In the genomic region with DNA sequence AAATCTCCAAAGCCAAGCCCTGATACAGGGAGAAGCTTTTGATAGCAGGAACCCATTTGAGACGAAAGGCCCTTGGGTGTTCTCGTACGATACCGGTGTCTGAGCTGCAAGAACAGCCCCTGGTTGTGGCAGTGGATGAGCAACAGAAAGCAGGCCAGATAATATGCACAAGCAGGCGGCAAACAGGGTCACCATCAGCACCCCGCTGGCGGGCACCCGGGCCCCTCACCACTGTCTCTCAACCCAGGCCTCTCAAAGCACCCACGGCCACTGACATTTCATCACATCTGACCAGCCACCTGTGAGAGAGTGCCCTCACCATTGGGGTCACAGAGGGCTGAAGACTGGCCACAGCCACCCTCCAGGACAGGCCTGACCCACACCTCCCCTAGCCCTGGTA, we compare ENCODE assay signal across 24 cellular contexts.
"Had no signal": no experiment of that assay in that cellular context is flagged by ENCODE, and none has a peak within 500 bp of the region (broad histone marks: within the 10 kb centered on the region; RNA-seq: fewer than 3 reads in every experiment).

No MANE protein-coding gene starts in this region.

- H3K4me3 ChIP-seq: body of pancreas, cardiac muscle cell, esophagus muscularis mucosa, right lobe of liver, skin epidermis, testis had no signal

- H3K9me3 Mint-ChIP-seq: activated naive CD4-positive, alpha-beta T cell treated with anti-CD3 and anti-CD28 coated beads, Interleukin-2, amount 10 ng/mL, durations not matched to agents 7 days and 5 days; effector memory CD8-positive, alpha-beta T cell; memory B cell; natural killer cell treated with Interleukin-12 subunit alpha and Interleukin-12 subunit beta and Interleukin-15 and Interleukin-18, amount 100 ng/mL, for 72 hours; stimulated activated memory B cell treated with anti-CD40 and anti-IgM and Interleukin-4, amounts not matched to agents 10 μg/mL and 1 μg/mL and 100 μg/mL, for 72 hours; type B pancreatic cell had no signal

- ATAC-seq: activated CD4-positive, alpha-beta T cell treated with anti-CD3 and anti-CD28 coated beads for 36 hours; body of pancreas; effector memory CD8-positive, alpha-beta T cell; left cardiac atrium; right lobe of liver; stimulated activated memory B cell treated with anti-CD40 and anti-IgM and Interleukin-4, amounts not matched to agents 10 μg/mL and 1 μg/mL and 100 μg/mL, for 72 hours had no signal

- H3K36me3 Mint-ChIP-seq: activated naive CD4-positive, alpha-beta T cell treated with anti-CD3 and anti-CD28 coated beads, Interleukin-2, amount 10 ng/mL, durations not matched to agents 7 days and 5 days; memory B cell; natural killer cell treated with Interleukin-12 subunit alpha and Interleukin-12 subunit beta and Interleukin-15 and Interleukin-18, amount 100 ng/mL, for 72 hours; stimulated activated memory B cell treated with anti-CD40 and anti-IgM and Interleukin-4, amounts not matched to agents 10 μg/mL and 1 μg/mL and 100 μg/mL, for 72 hours; type B pancreatic cell had no signal

- H3K4me3 Mint-ChIP-seq: activated CD4-positive, alpha-beta T cell treated with anti-CD3 and anti-CD28 coated beads for 36 hours; activated naive CD4-positive, alpha-beta T cell treated with anti-CD3 and anti-CD28 coated beads, Interleukin-2, amount 10 ng/mL, durations not matched to agents 7 days and 5 days; effector memory CD8-positive, alpha-beta T cell; memory B cell; natural killer cell treated with Interleukin-12 subunit alpha and Interleukin-12 subunit beta and Interleukin-15 and Interleukin-18, amount 100 ng/mL, for 72 hours; stimulated activated memory B cell treated with anti-CD40 and anti-IgM and Interleukin-4, amounts not matched to agents 10 μg/mL and 1 μg/mL and 100 μg/mL, for 72 hours; type B pancreatic cell had no signal

- H3K4me1 Mint-ChIP-seq: activated CD4-positive, alpha-beta T cell treated with anti-CD3 and anti-CD28 coated beads for 36 hours; activated naive CD4-positive, alpha-beta T cell treated with anti-CD3 and anti-CD28 coated beads, Interleukin-2, amount 10 ng/mL, durations not matched to agents 7 days and 5 days; memory B cell; stimulated activated memory B cell treated with anti-CD40 and anti-IgM and Interleukin-4, amounts not matched to agents 10 μg/mL and 1 μg/mL and 100 μg/mL, for 72 hours had no signal

- H3K4me1 ChIP-seq: body of pancreas, parathyroid adenoma, right lobe of liver had no signal

- H3K27ac Mint-ChIP-seq: activated CD4-positive, alpha-beta T cell treated with anti-CD3 and anti-CD28 coated beads for 36 hours; activated naive CD4-positive, alpha-beta T cell treated with anti-CD3 and anti-CD28 coated beads, Interleukin-2, amount 10 ng/mL, durations not matched to agents 7 days and 5 days; effector memory CD8-positive, alpha-beta T cell; memory B cell; natural killer cell treated with Interleukin-12 subunit alpha and Interleukin-12 subunit beta and Interleukin-15 and Interleukin-18, amount 100 ng/mL, for 72 hours; stimulated activated memory B cell treated with anti-CD40 and anti-IgM and Interleukin-4, amounts not matched to agents 10 μg/mL and 1 μg/mL and 100 μg/mL, for 72 hours; type B pancreatic cell had no signal

- H3K27ac ChIP-seq: body of pancreas, cardiac muscle cell, esophagus muscularis mucosa, neutrophil, parathyroid adenoma, right lobe of liver, skin epidermis, testis, WERI-Rb-1 had no signal

- DNase-seq: activated CD4-positive, alpha-beta T cell treated with anti-CD3 and anti-CD28 coated beads for 36 hours; activated CD4-positive, alpha-beta T cell treated with anti-CD3 and anti-CD28 coated beads, Interleukin-2, amount 50 U/mL, for 4 hours; activated effector memory CD4-positive, alpha-beta T cell treated with anti-CD3 and anti-CD28 coated beads, Interleukin-2, amount 50 U/mL, for 16 hours; activated naive CD4-positive, alpha-beta T cell treated with anti-CD3 and anti-CD28 coated beads, Interleukin-2, amount 10 ng/mL, durations not matched to agents 7 days and 5 days; activated T-cell treated with anti-CD3 and anti-CD28 coated beads for 4 hours; body of pancreas; dermis blood vessel endothelial cell; effector memory CD8-positive, alpha-beta T cell; left cardiac atrium; SK-N-SH; stimulated activated CD4-positive, alpha-beta T cell treated with anti-CD3 and anti-CD28 coated beads, Interleukin-2, amount 100 ng/mL, for 24 hours; T-helper 2 cell; testis; WERI-Rb-1 had no signal

- H3K27me3 ChIP-seq: body of pancreas, cardiac muscle cell, esophagus muscularis mucosa, neutrophil, right lobe of liver, testis had no signal

- H3K9me3 ChIP-seq: body of pancreas, esophagus muscularis mucosa, neutrophil, right lobe of liver, SK-N-SH, testis had no signal

- H3K36me3 ChIP-seq: cardiac muscle cell, esophagus muscularis mucosa, neutrophil, right lobe of liver, WERI-Rb-1 had no signal
